In the genomic region with DNA sequence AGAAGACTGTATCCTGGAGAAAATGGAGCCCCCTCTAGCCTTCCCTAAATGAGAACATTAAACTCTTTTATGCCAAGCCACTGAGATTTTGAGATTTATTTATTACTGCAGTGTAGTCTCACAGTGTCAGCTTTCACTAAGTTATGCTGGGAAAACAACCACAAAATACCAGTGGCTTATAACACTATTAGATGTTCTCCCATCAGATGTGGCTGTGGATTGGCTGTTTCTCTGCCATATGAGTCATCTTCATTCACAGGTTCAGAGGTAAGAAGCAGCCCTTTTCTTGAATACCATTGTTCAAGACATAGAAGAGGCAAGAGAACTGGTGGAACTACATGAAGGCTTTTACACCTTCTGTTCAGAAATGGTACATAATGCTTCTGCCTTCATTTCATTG, we compare ENCODE assay signal across 26 cellular contexts. TPM values are rescaled to one million over a fixed set of nuclear protein-coding genes. Genes with fewer than 3 reads are reported as not detected.
A peak's percentile ranks its signal among the peaks of the same experiment; 100 is the strongest.
DNase-seq lines count a peak whose midpoint lies in the region; ATAC-seq and TF ChIP-seq lines count a peak whose summit lies in the region.
"Had no signal": no experiment of that assay in that cellular context is flagged by ENCODE, and none has a peak within 500 bp of the region (broad histone marks: within the 10 kb centered on the region; RNA-seq: fewer than 3 reads in every experiment).

No MANE protein-coding gene starts in this region.

- H3K4me1 Mint-ChIP-seq in endodermal cell, result no peaks in the 10 kb centered on the region

- DNase-seq in H4 (ENCODE audit: low spot score), result peak; percentile 60
- peak; percentile 50 for DNase-seq in adipocyte (ENCODE audit: low read depth)
- peak; percentile 4 for DNase-seq in fibroblast of gingiva (ENCODE audit: low read depth)
- DNase-seq in sciatic nerve (ENCODE audit: low spot score), result no peak
- DNase-seq in SIG-M5 treated with dmso at 0.1 percent for 504 hours (lab: John Stamatoyannopoulos, UW; ENCODE audit: unreplicated experiment), result no peak
- DNase-seq in NCI-H524 treated with DMSO at 0.1 percent for 48 hours (lab: John Stamatoyannopoulos, UW), result no peak
- no peak for DNase-seq in hepatocyte (ENCODE audit: low spot score)
- no peak for DNase-seq in endodermal cell
- DNase-seq: activated CD4-positive, alpha-beta T cell treated with anti-CD3 and anti-CD28 coated beads for 48 hours; activated naive CD4-positive, alpha-beta T cell treated with anti-CD3 and anti-CD28 coated beads for 36 hours; activated T-cell treated with anti-CD3 and anti-CD28 coated beads, Interleukin-2, amount 50 U/mL, for 48 hours; anterior cingulate cortex; CD4-positive, alpha-beta T cell; foreskin fibroblast; left ventricle myocardium superior; midbrain; NCI-H1694; NCI-H2171 treated with DMSO at 0.1 percent for 48 hours; NCI-H526; stimulated activated naive CD8-positive, alpha-beta T cell treated with anti-CD3 and anti-CD28 coated beads, Interleukin-15, amount 100 ng/mL, for 72 hours; thyroid gland had no signal

- no peaks in the 10 kb centered on the region for H3K36me3 Mint-ChIP-seq in endodermal cell (ENCODE audit: low read depth)
- H3K36me3 Mint-ChIP-seq: natural killer cell treated with Interleukin-12 subunit alpha and Interleukin-12 subunit beta and Interleukin-15 and Interleukin-18, amount 100 ng/mL, for 72 hours had no signal

- intact Hi-C loops in sciatic nerve (cut with DNase I), result no loop called here

- H3K4me3 ChIP-seq in adipocyte (ENCODE audit: low read length) (no peak overlapping the region), hepatocyte (no peak overlapping the region), endodermal cell (ENCODE audit: low read length) (no peak overlapping the region)
- H3K4me3 ChIP-seq: thyroid gland had no signal

- H3K9ac ChIP-seq in adipocyte (ENCODE audit: low read length), result no peak overlapping the region
- H3K9ac ChIP-seq in endodermal cell (ENCODE audit: extremely low read depth, low read length, poor library complexity, severe bottlenecking), result no peak overlapping the region

- H3K9me3 Mint-ChIP-seq in endodermal cell, result peaks cover 9% of the 10 kb centered on the region
- H3K9me3 Mint-ChIP-seq: activated naive CD4-positive, alpha-beta T cell treated with anti-CD3 and anti-CD28 coated beads for 36 hours; CD4-positive, alpha-beta T cell; natural killer cell treated with Interleukin-12 subunit alpha and Interleukin-12 subunit beta and Interleukin-15 and Interleukin-18, amount 100 ng/mL, for 72 hours; stimulated activated naive CD8-positive, alpha-beta T cell treated with anti-CD3 and anti-CD28 coated beads, Interleukin-15, amount 100 ng/mL, for 72 hours; T-helper 2 cell treated with Interferon-gamma antibody and Interleukin-4, amounts not matched to agents 5 μg/mL and 100 μg/mL, for 36 hours had no signal

- H3K27me3 Mint-ChIP-seq in endodermal cell (ENCODE audit: insufficient read depth), result no peaks in the 10 kb centered on the region

- H3K27me3 ChIP-seq in adipocyte (replicated peaks; ENCODE audit: control insufficient read depth, insufficient read depth, low read length) (no peaks in the 10 kb centered on the region), hepatocyte (no peaks in the 10 kb centered on the region), endodermal cell (ENCODE audit: control insufficient read depth, insufficient read depth, low read length, poor library complexity, severe bottlenecking) (no peaks in the 10 kb centered on the region)
- H3K27me3 ChIP-seq: thyroid gland had no signal

- H3K9me3 ChIP-seq in adipocyte (ENCODE audit: control insufficient read depth, low read length), result no peaks in the 10 kb centered on the region
- no peaks in the 10 kb centered on the region for H3K9me3 ChIP-seq in hepatocyte (ENCODE audit: low read depth)
- H3K9me3 ChIP-seq in endodermal cell (ENCODE audit: control insufficient read depth, low read length), result no peaks in the 10 kb centered on the region
- H3K9me3 ChIP-seq: thyroid gland had no signal

- H3K27ac ChIP-seq in hepatocyte (no peak overlapping the region), endodermal cell (ENCODE audit: low read depth, low read length) (no peak overlapping the region)
- H3K27ac ChIP-seq: epithelial cell of prostate, thyroid gland, VCaP had no signal

- H3K4me3 Mint-ChIP-seq in endodermal cell, result no peak overlapping the region
- H3K4me3 Mint-ChIP-seq: activated naive CD4-positive, alpha-beta T cell treated with anti-CD3 and anti-CD28 coated beads for 36 hours; CD4-positive, alpha-beta T cell; natural killer cell treated with Interleukin-12 subunit alpha and Interleukin-12 subunit beta and Interleukin-15 and Interleukin-18, amount 100 ng/mL, for 72 hours; stimulated activated naive CD8-positive, alpha-beta T cell treated with anti-CD3 and anti-CD28 coated beads, Interleukin-15, amount 100 ng/mL, for 72 hours; T-helper 2 cell treated with Interferon-gamma antibody and Interleukin-4, amounts not matched to agents 5 μg/mL and 100 μg/mL, for 36 hours had no signal

- H4K20me1 ChIP-seq in hepatocyte (ENCODE audit: insufficient read depth, poor library complexity, severe bottlenecking), result no peaks in the 10 kb centered on the region

- H3K36me3 ChIP-seq in adipocyte (ENCODE audit: control insufficient read depth, insufficient read depth, low read length, severe bottlenecking) (no peaks in the 10 kb centered on the region), hepatocyte (replicated peaks; ENCODE audit: insufficient read depth, low read depth) (no peaks in the 10 kb centered on the region), endodermal cell (ENCODE audit: control insufficient read depth, insufficient read depth, low read length) (no peaks in the 10 kb centered on the region)
- H3K36me3 ChIP-seq: thyroid gland had no signal

- H3K27ac Mint-ChIP-seq in endodermal cell, result no peak overlapping the region
- H3K27ac Mint-ChIP-seq: activated naive CD4-positive, alpha-beta T cell treated with anti-CD3 and anti-CD28 coated beads for 36 hours; CD4-positive, alpha-beta T cell; natural killer cell treated with Interleukin-12 subunit alpha and Interleukin-12 subunit beta and Interleukin-15 and Interleukin-18, amount 100 ng/mL, for 72 hours; stimulated activated naive CD8-positive, alpha-beta T cell treated with anti-CD3 and anti-CD28 coated beads, Interleukin-15, amount 100 ng/mL, for 72 hours; T-helper 2 cell treated with Interferon-gamma antibody and Interleukin-4, amounts not matched to agents 5 μg/mL and 100 μg/mL, for 36 hours had no signal

- H3K4me1 ChIP-seq in adipocyte (ENCODE audit: control insufficient read depth, insufficient read depth, low read length) (no peaks in the 10 kb centered on the region), hepatocyte (ENCODE audit: insufficient read depth) (no peaks in the 10 kb centered on the region), endodermal cell (ENCODE audit: control insufficient read depth, insufficient read depth, low read length) (no peaks in the 10 kb centered on the region)
- H3K4me1 ChIP-seq: thyroid gland had no signal

- H3K4me2 ChIP-seq in hepatocyte, result no peak overlapping the region

- ATAC-seq in sciatic nerve, result peak; percentile 57
- ATAC-seq: left ventricle myocardium superior; natural killer cell treated with Interleukin-12 subunit alpha and Interleukin-12 subunit beta and Interleukin-15 and Interleukin-18, amount 100 ng/mL, for 72 hours; stimulated activated naive CD8-positive, alpha-beta T cell treated with anti-CD3 and anti-CD28 coated beads, Interleukin-15, amount 100 ng/mL, for 72 hours had no signal

- TF ChIP-seq CTCF in hepatocyte (IDR thresholded peaks at IDR 0.05; ENCODE audit: poor library complexity) (no peak), endodermal cell (conservative IDR thresholded peaks at IDR 0.05) (no peak)

- no peaks in the 10 kb centered on the region for H3K79me2 ChIP-seq in hepatocyte

- H2AFZ ChIP-seq in hepatocyte, result no peak overlapping the region

- no peaks in the 10 kb centered on the region for H3K9me2 ChIP-seq in hepatocyte (replicated peaks; ENCODE audit: insufficient read depth)

RNA-seq across cellular contexts. Expression of a gene that starts 32.1 kb away (rescaled TPM):
- total RNA-seq in H4 (2014; rRNA removed; shearing (Covaris generic)), result 0.25 and 2.2 TPM in 2 replicates
- total RNA-seq in sciatic nerve (20.0 TPM), hepatocyte (3.6 TPM in 2 replicates), endodermal cell (1 to 10 TPM; 9.1 to 9.4 TPM)
- 1.6 and 3.7 TPM in 2 replicates for polyA plus RNA-seq in hepatocyte
- 14.6 TPM for polyA plus RNA-seq in endodermal cell (2013, experiment 1 of 2)
- polyA plus RNA-seq in endodermal cell (2013, experiment 2 of 2), result 12.7 TPM
- total RNA-seq: activated CD8-positive, alpha-beta memory T cell treated with anti-CD3 and anti-CD28 coated beads for 36 hours; activated naive CD4-positive, alpha-beta T cell treated with anti-CD3 and anti-CD28 coated beads for 36 hours; CD4-positive, alpha-beta T cell; natural killer cell treated with Interleukin-12 subunit alpha and Interleukin-12 subunit beta and Interleukin-15 and Interleukin-18, amount 100 ng/mL, for 72 hours had no signal

Comparison
In these comparisons a context has a peak if more than half of its experiments do, and no peak if none do; other contexts are left out.
1. DNase-seq: peak in H4 (single experiment), adipocyte (single experiment) and fibroblast of gingiva (single experiment); none in sciatic nerve (single experiment), SIG-M5 treated with dmso at 0.1 percent for 504 hours (single experiment), NCI-H524 treated with DMSO at 0.1 percent for 48 hours (single experiment), hepatocyte (single experiment) and endodermal cell (single experiment).